In genomic region chr1:207049974-207050391, GRCh38 we compare ENCODE assay signal across 8 cellular contexts. TPM values are rescaled to one million over a fixed set of nuclear protein-coding genes. Genes with fewer than 3 reads are reported as not detected.
DNase-seq lines count a peak whose midpoint lies in the region; ATAC-seq and TF ChIP-seq lines count a peak whose summit lies in the region.

No MANE protein-coding gene starts in this region.

- DNase-seq in DMS79 (lab: John Stamatoyannopoulos, UW) (peak; percentile 25), NCI-H524 treated with DMSO at 0.1 percent for 48 hours (lab: John Stamatoyannopoulos, UW) (peak; percentile 4), fibroblast of lung (ENCODE audit: low read depth in 2 of 2) (peak; percentile 38 to 62), transverse colon (peak; percentile 72)
- DNase-seq in activated T-cell treated with anti-CD3 and anti-CD28 coated beads, Interleukin-2, amount 50 U/mL, for 48 hours: peak; percentile 36 to 47
- peak in 7 of 9 donors; percentile 51 to 73 (median 61) for DNase-seq in naive thymus-derived CD4-positive, alpha-beta T cell

- H3K27me3 ChIP-seq in fibroblast of lung (ENCODE audit: control insufficient read depth, insufficient read depth, low read length): no peaks in the 10 kb centered on the region
- no peaks in the 10 kb centered on the region for H3K27me3 ChIP-seq in naive thymus-derived CD4-positive, alpha-beta T cell (ENCODE audit: control insufficient read depth in 2 of 2, insufficient read depth in 2 of 2, low read length in 2 of 2)
- no peaks in the 10 kb centered on the region for H3K27me3 ChIP-seq in transverse colon

- CTCF ChIA-PET in naive thymus-derived CD4-positive, alpha-beta T cell (lab: Charles Lee): interaction anchor here (0.7 to 4.2 kb wide), 16 partner anchors 10 to 487 kb away, joined by 3 to 19 read pairs (median 4); no protein-coding TSS in a partner anchor

- H3K9me3 Mint-ChIP-seq in naive thymus-derived CD4-positive, alpha-beta T cell: peaks cover 0 to 2% (median 0%) of the 10 kb centered on the region in 11 donors

- peaks cover 35 to 85% (median 73%) of the 10 kb centered on the region in 7 donors for H3K4me1 Mint-ChIP-seq in naive thymus-derived CD4-positive, alpha-beta T cell

- H3K4me3 ChIP-seq in fibroblast of lung (replicated peaks in 1 of 4; ENCODE audit: control extremely low read depth in 1 of 4, insufficient read depth in 1 of 4, low read depth in 3 of 4, low read length in 4 of 4): peak overlapping the region; percentile 88 to 99 (median 92)
- peak overlapping the region; percentile 83 for H3K4me3 ChIP-seq in naive thymus-derived CD4-positive, alpha-beta T cell (ENCODE audit: low read length)
- H3K4me3 ChIP-seq in transverse colon: peak overlapping the region; percentile 66 to 96 (median 84)

- TF ChIP-seq EP300 in transverse colon (IDR thresholded peaks at IDR 0.05; ENCODE audit: low read depth): no peak

- intact Hi-C loops in naive thymus-derived CD4-positive, alpha-beta T cell (cut with micrococcal nuclease): loop anchor here (1.0 to 5.0 kb wide), 9 partner anchors 27 to 822 kb away; partner anchors contain the start of genes FCMR (in 2 of the 2) and CD55 (in 1 of the 2)
- intact Hi-C loops in transverse colon (cut with DNase I; ENCODE audit: low total_unique reads): no loop called here

- peaks cover 0 to 9% (median 0%) of the 10 kb centered on the region in 5 donors for H3K27me3 Mint-ChIP-seq in naive thymus-derived CD4-positive, alpha-beta T cell

- in situ Hi-C loops in transverse colon (cut with MboI; ENCODE audit: low pct_ligation_motif_present in 1 of 4, low pct_unique_long_range_greater_than_20kb in 1 of 4, low sequenced_read_pairs in 3 of 4): no loop called here

- POLR2A ChIA-PET in naive thymus-derived CD4-positive, alpha-beta T cell (lab: Charles Lee): interaction anchor here (0.7 to 1.6 kb wide), 6 partner anchors 19 to 1823 kb away, joined by 3 to 6 read pairs (median 3); partner anchors contain the start of gene CD55

- no peak for TF ChIP-seq POLR2A in transverse colon (IDR thresholded peaks at IDR 0.05)

- peaks cover 3 to 26% (median 12%) of the 10 kb centered on the region in 5 donors for H3K36me3 Mint-ChIP-seq in naive thymus-derived CD4-positive, alpha-beta T cell

- H3K27ac Mint-ChIP-seq in naive thymus-derived CD4-positive, alpha-beta T cell: peak overlapping the region; percentile 89 to 98 (median 95)

- H3K9ac ChIP-seq in fibroblast of lung (ENCODE audit: insufficient read depth, low read length): peak overlapping the region; percentile 93

- H3K9me3 ChIP-seq in fibroblast of lung (ENCODE audit: control insufficient read depth, insufficient read depth, low read depth, low read length) (no peaks in the 10 kb centered on the region), transverse colon (no peaks in the 10 kb centered on the region)
- H3K9me3 ChIP-seq in naive thymus-derived CD4-positive, alpha-beta T cell (ENCODE audit: control insufficient read depth in 2 of 3, low read length in 3 of 3): no peaks in the 10 kb centered on the region

- H4K20me1 ChIP-seq in fibroblast of lung (ENCODE audit: control insufficient read depth, extremely low read depth, insufficient read depth, low read length): no peaks in the 10 kb centered on the region

- H3K36me3 ChIP-seq in fibroblast of lung (ENCODE audit: control insufficient read depth, insufficient read depth, low read length): peaks cover 5% of the 10 kb centered on the region
- peaks cover 0 to 31% (median 10%) of the 10 kb centered on the region in 3 experiments for H3K36me3 ChIP-seq in naive thymus-derived CD4-positive, alpha-beta T cell (ENCODE audit: control insufficient read depth in 2 of 3, insufficient read depth in 3 of 3, low read length in 3 of 3)
- peaks cover 0 to 9% (median 4%) of the 10 kb centered on the region in 4 donors for H3K36me3 ChIP-seq in transverse colon

- WGBS in transverse colon (ENCODE audit: low coverage in 1 of 2), 2 donors: 0% methylated on average over 4 to 6 of the region's 6 CpGs

- peaks cover 27% of the 10 kb centered on the region for H3K79me2 ChIP-seq in fibroblast of lung (ENCODE audit: control insufficient read depth, insufficient read depth, low read length)

- H3K4me2 ChIP-seq in fibroblast of lung (ENCODE audit: extremely low read depth, insufficient read depth, low read length): peak overlapping the region; percentile 61

- ATAC-seq in HG02642 (IDR thresholded peaks at IDR 0.05; ENCODE audit: poor library complexity, unreplicated experiment) (peak; percentile 37), HG02588 (IDR thresholded peaks at IDR 0.05; ENCODE audit: unreplicated experiment) (no peak)
- peak; percentile 58 for ATAC-seq in naive thymus-derived CD4-positive, alpha-beta T cell

- peak overlapping the region; percentile 85 for H2AFZ ChIP-seq in fibroblast of lung (ENCODE audit: low read length)

- peak overlapping the region; percentile 92 for H3K27ac ChIP-seq in fibroblast of lung (ENCODE audit: insufficient read depth, low read length)
- peak overlapping the region; percentile 79 for H3K27ac ChIP-seq in naive thymus-derived CD4-positive, alpha-beta T cell (ENCODE audit: low read depth, low read length)
- H3K27ac ChIP-seq in transverse colon: peak overlapping the region; percentile 92 to 96 (median 92)

- peak; percentile 76 to 87 for TF ChIP-seq CTCF in fibroblast of lung (conservative IDR thresholded peaks at IDR 0.05 in 1 of 2, IDR thresholded peaks at IDR 0.05 in 1 of 2; ENCODE audit: low read depth in 1 of 2, low read length in 2 of 2)
- TF ChIP-seq CTCF in transverse colon (IDR thresholded peaks at IDR 0.05): peak; percentile 80 to 94 (median 83)

- peak overlapping the region; percentile 95 to 100 (median 98) for H3K4me3 Mint-ChIP-seq in naive thymus-derived CD4-positive, alpha-beta T cell

- H3K4me1 ChIP-seq in fibroblast of lung (ENCODE audit: control insufficient read depth, extremely low read depth, insufficient read depth, low read length) (peaks cover 2% of the 10 kb centered on the region), transverse colon (peaks cover 21 to 79% (median 35%) of the 10 kb centered on the region in 4 donors)
- peaks cover 11 to 25% of the 10 kb centered on the region in 2 donors for H3K4me1 ChIP-seq in naive thymus-derived CD4-positive, alpha-beta T cell (ENCODE audit: control insufficient read depth in 2 of 2, insufficient read depth in 2 of 2, low read length in 2 of 2)

RNA-seq across cellular contexts. Expression of gene YOD1, which starts 1.0 kb away (rescaled TPM):
- 5.6 and 6.2 TPM in 2 replicates for total RNA-seq in fibroblast of lung
- polyA plus RNA-seq in fibroblast of lung: 2.5 and 3.0 TPM in 2 replicates
- polyA plus RNA-seq in fibroblast of lung (2012): 2.2 and 2.6 TPM in 2 replicates
- polyA minus RNA-seq in fibroblast of lung (ENCODE audit: low replicate concordance): 0.63 and 0.79 TPM in 2 replicates
- 10 to 100 TPM in 1 of 5 experiments, 1 to 10 TPM in 4; 7.4 to 12.8 (median 9.9) TPM for total RNA-seq in naive thymus-derived CD4-positive, alpha-beta T cell
- polyA plus RNA-seq in naive thymus-derived CD4-positive, alpha-beta T cell: under 1 TPM; 0.81 to 0.99 TPM
- 10 to 100 TPM in 2 of 4 donors, 1 to 10 TPM in 2; 9.0 to 17.5 (median 12.0) TPM for total RNA-seq in transverse colon

RNA-seq across cellular contexts. Expression of gene PFKFB2, which starts 3.1 kb away (rescaled TPM):
- total RNA-seq in fibroblast of lung: 6.2 and 7.6 TPM in 2 replicates
- 1.5 and 3.2 TPM in 2 replicates for polyA plus RNA-seq in fibroblast of lung
- polyA plus RNA-seq in fibroblast of lung (2012): 1.2 and 2.8 TPM in 2 replicates
- polyA minus RNA-seq in fibroblast of lung (ENCODE audit: low replicate concordance): 1.2 and 1.5 TPM in 2 replicates
- 1 to 10 TPM; 2.3 to 4.6 (median 3.8) TPM for total RNA-seq in naive thymus-derived CD4-positive, alpha-beta T cell
- 1 to 10 TPM in 1 of 2 donors, under 1 TPM in 1; 0.64 to 2.2 TPM for polyA plus RNA-seq in naive thymus-derived CD4-positive, alpha-beta T cell
- total RNA-seq in transverse colon: 100 to 1,000 TPM in 1 of 4 donors, 10 to 100 TPM in 3; 84.2 to 155 (median 91.1) TPM

RNA-seq across cellular contexts. Expression of gene C1orf116, which starts 17.4 kb away (rescaled TPM):
- total RNA-seq in fibroblast of lung (not detected in 2 replicates), transverse colon (10 to 100 TPM; 25.7 to 41.2 (median 29.2) TPM)
- 0.01 and 0.06 TPM in 2 replicates for polyA plus RNA-seq in fibroblast of lung
- 0.03 and 0.05 TPM in 2 replicates for polyA plus RNA-seq in fibroblast of lung (2012)
- 0.85 TPM in 1 of 2 replicates, not detected in the other for polyA minus RNA-seq in fibroblast of lung (ENCODE audit: low replicate concordance)
- under 1 TPM in 2 of 5 experiments, not detected in 3; 0.11 to 0.15 TPM for total RNA-seq in naive thymus-derived CD4-positive, alpha-beta T cell
- polyA plus RNA-seq in naive thymus-derived CD4-positive, alpha-beta T cell: not detected

RNA-seq across cellular contexts. Expression of gene C4BPB, which starts 38.7 kb away (rescaled TPM):
- total RNA-seq in fibroblast of lung (not detected in 2 replicates), transverse colon (10 to 100 TPM in 1 of 4 donors, 1 to 10 TPM in 2, not detected in 1; 3.7 to 16.8 (median 9.8) TPM)
- not detected in 2 replicates for polyA plus RNA-seq in fibroblast of lung
- polyA plus RNA-seq in fibroblast of lung (2012): not detected in 2 replicates
- polyA minus RNA-seq in fibroblast of lung (ENCODE audit: low replicate concordance): not detected in 2 replicates
- total RNA-seq in naive thymus-derived CD4-positive, alpha-beta T cell: 1 to 10 TPM; 1.2 to 4.9 (median 3.1) TPM
- under 1 TPM; 0.45 to 0.60 TPM for polyA plus RNA-seq in naive thymus-derived CD4-positive, alpha-beta T cell

RNA-seq across cellular contexts. Expression of gene C4BPA, which starts 54.0 kb away (rescaled TPM):
- total RNA-seq in fibroblast of lung (not detected in 2 replicates), transverse colon (1 to 10 TPM in 3 of 4 donors, not detected in 1; 2.2 to 4.4 (median 2.5) TPM)
- not detected in 2 replicates for polyA plus RNA-seq in fibroblast of lung
- polyA plus RNA-seq in fibroblast of lung (2012): not detected in 2 replicates
- polyA minus RNA-seq in fibroblast of lung (ENCODE audit: low replicate concordance): not detected in 2 replicates
- total RNA-seq in naive thymus-derived CD4-positive, alpha-beta T cell: not detected
- polyA plus RNA-seq in naive thymus-derived CD4-positive, alpha-beta T cell: not detected

Comparison
In these comparisons a context has a peak if more than half of its experiments do, and no peak if none do; other contexts are left out.
1. DNase-seq: peak in every context shown above with its lines; median percentile 72 in transverse colon; 61 in naive thymus-derived CD4-positive, alpha-beta T cell; 50 in fibroblast of lung; 42 in activated T-cell treated with anti-CD3 and anti-CD28 coated beads, Interleukin-2, amount 50 U/mL, for 48 hours; 25 in DMS79; 4 in NCI-H524 treated with DMSO at 0.1 percent for 48 hours.
2. RNA of gene C1orf116, which starts 17.4 kb away (total RNA-seq): 25.7 to 41.2 TPM in transverse colon; 0.11 to 0.15 TPM in naive thymus-derived CD4-positive, alpha-beta T cell and not detected in fibroblast of lung; every median in the first group is over 10 times any median in the second.
3. Peak in every context shown above with its lines, with median percentiles within 50 percentile points of each other: H3K27ac ChIP-seq and H3K4me3 ChIP-seq.